In the genomic region with DNA sequence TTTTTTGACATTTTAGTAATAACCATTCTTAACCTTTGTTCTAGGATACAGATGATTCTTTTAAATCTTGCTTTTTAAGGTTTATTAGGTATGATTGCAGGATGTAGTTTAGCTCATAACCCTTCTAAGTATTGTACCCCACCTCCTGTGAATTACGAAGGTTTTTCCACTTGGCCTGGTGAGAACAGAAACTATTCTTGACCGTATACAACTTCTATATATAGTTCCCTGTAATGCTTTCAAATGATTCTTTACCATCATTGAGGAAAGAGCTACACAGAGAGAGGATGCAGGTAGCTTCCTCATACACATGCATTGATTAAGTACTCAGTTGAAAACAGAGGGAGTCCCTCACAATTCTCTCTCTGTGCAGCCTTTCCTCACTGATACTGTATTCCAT, we compare ENCODE assay signal across 18 cellular contexts.
DNase-seq lines count a peak whose midpoint lies in the region; ATAC-seq and TF ChIP-seq lines count a peak whose summit lies in the region.
"Had no signal": no experiment of that assay in that cellular context is flagged by ENCODE, and none has a peak within 500 bp of the region (broad histone marks: within the 10 kb centered on the region; RNA-seq: fewer than 3 reads in every experiment).

No MANE protein-coding gene starts in this region.

- no peak for DNase-seq in type B pancreatic cell (ENCODE audit: extremely low spot score, unreplicated experiment)
- no peak for DNase-seq in NK-92 treated with Interleukin-12 subunit alpha and Interleukin-12 subunit beta, amount 100 ng/mL, for 24 hours (lab: John Stamatoyannopoulos, UW)
- DNase-seq in COLO668 (lab: John Stamatoyannopoulos, UW; ENCODE audit: unreplicated experiment), result no peak
- DNase-seq: activated CD4-positive, alpha-beta T cell treated with anti-CD3 and anti-CD28 coated beads, Interleukin-2, amount 50 U/mL, for 4 hours; cortex of kidney; NCI-H1694; NCI-H526 treated with DMSO at 0.1 percent for 48 hours; right lobe of liver; stimulated activated CD4-positive, alpha-beta T cell treated with anti-CD3 and anti-CD28 coated beads, Interleukin-4, amount 100 ng/mL, for 24 hours; stimulated activated naive CD4-positive, alpha-beta T cell; T-helper 9 cell; uterus had no signal

- peaks cover 13% of the 10 kb centered on the region for H3K36me3 Mint-ChIP-seq in type B pancreatic cell

- no peaks in the 10 kb centered on the region for H3K9me3 Mint-ChIP-seq in type B pancreatic cell
- H3K9me3 Mint-ChIP-seq: GM23338 had no signal

- ATAC-seq in GM18502 (IDR thresholded peaks at IDR 0.05; ENCODE audit: poor library complexity, unreplicated experiment), result peak; percentile 56
- ATAC-seq in GM21367 (IDR thresholded peaks at IDR 0.05; ENCODE audit: unreplicated experiment), result peak; percentile 85
- ATAC-seq in HG02884 (IDR thresholded peaks at IDR 0.05; ENCODE audit: unreplicated experiment), result peak; percentile 75
- peak; percentile 85 for ATAC-seq in HG03565 (IDR thresholded peaks at IDR 0.05; ENCODE audit: unreplicated experiment)
- no peak for ATAC-seq in HG02571 (IDR thresholded peaks at IDR 0.05; ENCODE audit: unreplicated experiment)
- ATAC-seq: GM23338, right lobe of liver had no signal

- H3K4me3 Mint-ChIP-seq in type B pancreatic cell, result no peak overlapping the region
- H3K4me3 Mint-ChIP-seq: GM23338 had no signal

- H3K27me3 Mint-ChIP-seq in type B pancreatic cell, result no peaks in the 10 kb centered on the region

- H3K4me1 Mint-ChIP-seq in type B pancreatic cell (ENCODE audit: unreplicated experiment), result no peaks in the 10 kb centered on the region

- H3K27ac Mint-ChIP-seq in type B pancreatic cell, result no peak overlapping the region
- H3K27ac Mint-ChIP-seq: GM23338 had no signal

- TF ChIP-seq CTCF in type B pancreatic cell (conservative IDR thresholded peaks at IDR 0.05), result no peak
